ENCODE assay signal across 8 cellular contexts in genomic region chr1:31412732-31413404, GRCh38. TPM values are rescaled to one million over a fixed set of nuclear protein-coding genes. Genes with fewer than 3 reads are reported as not detected.
A peak's percentile ranks its signal among the peaks of the same experiment; 100 is the strongest.
DNase-seq lines count a peak whose midpoint lies in the region; ATAC-seq and TF ChIP-seq lines count a peak whose summit lies in the region.

Gene SERINC2 (plus strand): TSS chr1:31413213. CDS start chr1:31413266, 53 bp downstream.

- BruUV-seq in mammary epithelial cell (replicated peaks; lab: Mats Ljungman, UMichigan): no TSS peak

- DNase-seq in BJ (ENCODE audit: low read depth) (no peak), NCI-H69 (lab: John Stamatoyannopoulos, UW) (peak; percentile 80), mammary epithelial cell (peak; percentile 61), left kidney (ENCODE audit: low read depth, low spot score) (peak; percentile 72)

- CTCF ChIA-PET in BJ (lab: Yijun Ruan, JAX): interaction anchor here (1.2 to 20.2 kb wide), 5 partner anchors 10 to 136 kb away, joined by 3 to 387 read pairs (median 4); no protein-coding TSS in a partner anchor
- CTCF ChIA-PET in mammary epithelial cell (lab: Charles Lee; ENCODE audit: low non-redundant PET): no interaction called here

- H3K36me3 ChIP-seq in BJ (ENCODE audit: control insufficient read depth, insufficient read depth, low read length): peaks cover 1% of the 10 kb centered on the region; the same call in 1 of the 2 replicates
- peaks cover 5% of the 10 kb centered on the region for H3K36me3 ChIP-seq in mammary epithelial cell (ENCODE audit: insufficient read depth, low read length)
- no peaks in the 10 kb centered on the region for H3K36me3 ChIP-seq in stomach smooth muscle (ENCODE audit: control insufficient read depth in 2 of 2, insufficient read depth in 2 of 2, low read length in 2 of 2)

- WGBS in mammary epithelial cell (ENCODE audit: low coverage, missing lambda C conversion rate): 11% methylated on average over 12 of the region's 63 CpGs

- H3K9ac ChIP-seq in mammary epithelial cell (ENCODE audit: insufficient read depth, low read length): peak within 1 kb of the TSS; percentile 91
- H3K9ac ChIP-seq in stomach smooth muscle (ENCODE audit: low read length in 2 of 2): peak within 1 kb of the TSS in 1 of 2 donors; percentile 29

- TF ChIP-seq CTCF in BJ (IDR thresholded peaks at IDR 0.05; ENCODE audit: insufficient read depth, low read depth, low read length) (no peak), mammary epithelial cell (conservative IDR thresholded peaks at IDR 0.05 in 1 of 2, IDR thresholded peaks at IDR 0.05 in 1 of 2; ENCODE audit: extremely low read depth in 1 of 2, insufficient read depth in 1 of 2, low read depth in 1 of 2, low read length in 2 of 2) (no peak)

- H2AFZ ChIP-seq in mammary epithelial cell (ENCODE audit: low read depth, low read length): peak within 1 kb of the TSS; percentile 73

- H3K27ac ChIP-seq in mammary epithelial cell (ENCODE audit: insufficient read depth, low read depth, low read length) (peak within 1 kb of the TSS; percentile 67), stomach smooth muscle (ENCODE audit: low read length) (no peak within 1 kb of the TSS)

- POLR2A ChIA-PET in BJ (lab: Charles Lee): interaction anchor here (0.6 to 1.4 kb wide), 2 partner anchors 15 to 16 kb away, joined by 3 read pairs; no protein-coding TSS in a partner anchor

- H3K9me3 ChIP-seq in mammary epithelial cell (replicated peaks; ENCODE audit: insufficient read depth, low read length): no peaks in the 10 kb centered on the region
- no peaks in the 10 kb centered on the region for H3K9me3 ChIP-seq in stomach smooth muscle (ENCODE audit: control insufficient read depth in 2 of 2, low read length in 2 of 2)

- peak within 1 kb of the TSS; percentile 96 for H3K4me2 ChIP-seq in mammary epithelial cell (ENCODE audit: insufficient read depth, low read depth, low read length)

- dilution Hi-C loops in mammary epithelial cell (cut with HindIII; ENCODE audit: low sequenced_read_pairs): no loop called here

- TF ChIP-seq POLR2A in GM18951 (IDR thresholded peaks at IDR 0.05; ENCODE audit: extremely low read depth, insufficient read depth, insufficient read length): peak; percentile 34

- H3K27me3 ChIP-seq in BJ (ENCODE audit: control insufficient read depth, insufficient read depth, low read length) (no peaks in the 10 kb centered on the region), mammary epithelial cell (ENCODE audit: insufficient read depth, low read length) (no peaks in the 10 kb centered on the region), stomach smooth muscle (ENCODE audit: control insufficient read depth in 1 of 2, insufficient read depth in 2 of 2, low read length in 2 of 2) (peaks cover 49 to 56% of the 10 kb centered on the region in 2 donors)

- H3K4me1 ChIP-seq in mammary epithelial cell (ENCODE audit: insufficient read depth, low read length): peaks cover 56% of the 10 kb centered on the region
- peaks cover 14% of the 10 kb centered on the region for H3K4me1 ChIP-seq in stomach smooth muscle (ENCODE audit: control insufficient read depth, insufficient read depth, low read length)

- ATAC-seq in HG03280 (IDR thresholded peaks at IDR 0.05; ENCODE audit: unreplicated experiment) (no peak), GM18517 (IDR thresholded peaks at IDR 0.05; ENCODE audit: unreplicated experiment) (no peak)

- H3K4me3 ChIP-seq in BJ (ENCODE audit: low read depth, low read length) (peak within 1 kb of the TSS; percentile 83), mammary epithelial cell (replicated peaks in 1 of 3; ENCODE audit: insufficient read depth in 1 of 3, low read depth in 2 of 3, low read length in 3 of 3) (peak within 1 kb of the TSS; percentile 73 to 97 (median 92)), stomach smooth muscle (ENCODE audit: low read length in 2 of 2) (peak within 1 kb of the TSS; percentile 48 to 74)

- in situ Hi-C loops in GM18951 (cut with MboI; ENCODE audit: low sequenced_read_pairs, unreplicated experiment) (no loop called here), mammary epithelial cell (cut with MboI; ENCODE audit: low sequenced_read_pairs in 2 of 2) (no loop called here)

- peaks cover 52% of the 10 kb centered on the region for H3K79me2 ChIP-seq in mammary epithelial cell (ENCODE audit: insufficient read depth, low read length)

- intact Hi-C loops in mammary epithelial cell (cut with micrococcal nuclease): loop anchor here (10.0 kb wide), 1 partner anchor 292 kb away; the partner anchor contains the start of gene COL16A1

- no peaks in the 10 kb centered on the region for H4K20me1 ChIP-seq in mammary epithelial cell (ENCODE audit: insufficient read depth, low read length)

RNA-seq across cellular contexts. Expression of gene SERINC2, which starts in this region (rescaled TPM):
- polyA plus RNA-seq in BJ (2011; rRNA removed): 73.7 and 109 TPM in 2 replicates
- polyA minus RNA-seq in BJ (2011; rRNA and poly(A)+ RNA removed): 90.4 and 104 TPM in 2 replicates
- total RNA-seq in mammary epithelial cell: 100 to 1,000 TPM; 230 to 583 TPM
- polyA plus RNA-seq in mammary epithelial cell: 737 TPM
- 521 TPM for polyA minus RNA-seq in mammary epithelial cell
